14 cellular contexts compared by ENCODE assay signal in the genomic region with DNA sequence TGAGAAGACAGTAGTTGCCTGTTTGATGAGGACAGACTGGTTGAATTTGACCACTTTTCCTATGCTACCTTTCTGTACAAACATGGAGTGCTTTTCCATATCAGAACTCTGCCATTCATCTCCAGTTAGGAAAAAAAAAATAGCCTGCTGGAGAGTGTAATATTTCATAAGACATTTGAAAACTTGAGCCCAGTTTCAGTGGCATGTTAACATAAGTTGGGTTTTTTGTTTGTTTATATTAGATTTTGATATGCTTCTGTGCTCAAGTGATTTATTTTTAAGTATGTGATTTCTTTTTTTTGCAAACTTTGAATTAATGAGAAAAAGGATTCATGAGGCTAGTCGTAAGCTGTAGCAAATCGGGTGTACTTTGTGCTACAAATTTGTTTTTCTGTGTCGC. TPM values are rescaled to one million over a fixed set of nuclear protein-coding genes. Genes with fewer than 3 reads are reported as not detected.
DNase-seq lines count a peak whose midpoint lies in the region; TF ChIP-seq lines count a peak whose summit lies in the region.
"Not testable (repeated sequence)": the region's sequence is repeated elsewhere in the genome, so short reads cannot be mapped to it uniquely, and the experiment has no call there.
"Had no signal": no experiment of that assay in that cellular context is flagged by ENCODE, and none has a peak within 500 bp of the region (broad histone marks: within the 10 kb centered on the region; RNA-seq: fewer than 3 reads in every experiment).

No MANE protein-coding gene starts in this region.

- not testable (repeated sequence) for H3K9me3 Mint-ChIP-seq in type B pancreatic cell

- H4K20me1 ChIP-seq in PC-9 (ENCODE audit: insufficient read depth), result not testable (repeated sequence)

- not testable (repeated sequence) for H3K36me3 ChIP-seq in PC-9 (ENCODE audit: low read depth); neutrophil

- H3K4me2 ChIP-seq in PC-9, result peak overlapping the region; percentile 79

- POLR2A ChIA-PET in PC-9 (lab: Charles Lee; ENCODE audit: unreplicated experiment), result not testable (repeated sequence)

- H3K27ac Mint-ChIP-seq in type B pancreatic cell, result peak overlapping the region; percentile 82

- not testable (repeated sequence) for H3K27me3 ChIP-seq in PC-9 (ENCODE audit: insufficient read depth, low read depth); neutrophil

- H3F3A ChIP-seq in PC-9 (ENCODE audit: insufficient read depth, low read depth), result peaks cover 16% of the 10 kb centered on the region; the same call in 1 of the 2 replicates

- H3K4me3 Mint-ChIP-seq in type B pancreatic cell, result not testable (repeated sequence)

- DNase-seq in M059J (ENCODE audit: low read depth) (peak; percentile 16), amniotic epithelial cell (ENCODE audit: low read depth) (peak; percentile 49), fibroblast of gingiva (ENCODE audit: low read depth) (peak; percentile 74), fibroblast of villous mesenchyme (ENCODE audit: low read depth) (peak; percentile 54)
- not testable (repeated sequence) for DNase-seq in PC-9; type B pancreatic cell (ENCODE audit: extremely low spot score, unreplicated experiment)

- peaks cover 45% of the 10 kb centered on the region for H3K4me1 ChIP-seq in PC-9 (replicated peaks; ENCODE audit: insufficient read depth)
- peaks cover 29 to 30% of the 10 kb centered on the region in 2 experiments for H3K4me1 ChIP-seq in neutrophil (ENCODE audit: control insufficient read depth in 1 of 2, insufficient read depth in 1 of 2, low read depth in 1 of 2, low read length in 1 of 2)

- intact Hi-C loops in PC-9 (cut with micrococcal nuclease; ENCODE audit: unreplicated experiment), result not testable (repeated sequence)

- not testable (repeated sequence) for H3K9me2 ChIP-seq in PC-9 (ENCODE audit: insufficient read depth)

- not testable (repeated sequence) for H3K4me1 Mint-ChIP-seq in type B pancreatic cell (ENCODE audit: unreplicated experiment)

- H3K27me3 Mint-ChIP-seq in type B pancreatic cell, result not testable (repeated sequence)

- CTCF ChIA-PET in PC-9 (lab: Charles Lee), result not testable (repeated sequence)

- not testable (repeated sequence) for H3K36me3 Mint-ChIP-seq in type B pancreatic cell

- not testable (repeated sequence) for H2AFZ ChIP-seq in PC-9

- H3K9me3 ChIP-seq in PC-9 (ENCODE audit: insufficient read depth, low read depth); neutrophil: not testable (repeated sequence)

- H3K27ac ChIP-seq in PC-9 (0 out of 2 replicates have a peak overlapping the region, but pooled peaks have one; percentile 23), neutrophil (peak overlapping the region; percentile 91)

- not testable (repeated sequence) for TF ChIP-seq CTCF in PC-9 (conservative IDR thresholded peaks at IDR 0.05); fibroblast of villous mesenchyme (IDR thresholded peaks at IDR 0.05; ENCODE audit: insufficient read depth, low read depth, low read length); neutrophil (IDR thresholded peaks at IDR 0.05); type B pancreatic cell (conservative IDR thresholded peaks at IDR 0.05)

- not testable (repeated sequence) for BruUV-seq in PC-9 (replicated peaks; lab: Mats Ljungman, UMichigan)

- not testable (repeated sequence) for H3K4me3 ChIP-seq in PC-9; fibroblast of villous mesenchyme (ENCODE audit: low read depth, low read length)
- peak overlapping the region; percentile 66 to 90 for H3K4me3 ChIP-seq in neutrophil (ENCODE audit: low read depth in 1 of 2, low read length in 1 of 2)

- peaks cover 28% of the 10 kb centered on the region for H3K79me2 ChIP-seq in PC-9 (ENCODE audit: low read depth)

RNA-seq across cellular contexts. Expression of gene HCAR2, which starts 0.7 kb away (rescaled TPM):
- not detected in 2 replicates for total RNA-seq in M059J (2014; rRNA removed; shearing (Covaris generic))
- total RNA-seq in PC-9 (2021) (2.0 and 2.6 TPM in 2 replicates), fibroblast of villous mesenchyme (under 0.01 TPM in 1 of 2 replicates, not detected in the other), type B pancreatic cell (ENCODE audit: low replicate concordance) (21.4 and 93.8 TPM in 2 replicates)
- total RNA-seq: Calu3; CD4-positive, alpha-beta memory T cell; Daoy; G401; GM23338; H9 had no signal

RNA-seq across cellular contexts. Expression of gene HCAR3, which starts 12.8 kb away (rescaled TPM):
- total RNA-seq in M059J (2014; rRNA removed; shearing (Covaris generic)), result not detected in 2 replicates
- 0.38 and 0.44 TPM in 2 replicates for total RNA-seq in PC-9 (2021)
- total RNA-seq in fibroblast of villous mesenchyme, result not detected in 2 replicates
- 0.46 and 2.6 TPM in 2 replicates for total RNA-seq in type B pancreatic cell (ENCODE audit: low replicate concordance)
- total RNA-seq: CD4-positive, alpha-beta memory T cell; Daoy; G401; GM23338; H4; H9 had no signal

RNA-seq across cellular contexts. Expression of gene HCAR1, which starts 26.8 kb away (rescaled TPM):
- total RNA-seq in M059J (2014; rRNA removed; shearing (Covaris generic)), result not detected in 2 replicates
- 4.2 and 5.2 TPM in 2 replicates for total RNA-seq in PC-9 (2021)
- 0.43 and 0.97 TPM in 2 replicates for total RNA-seq in fibroblast of villous mesenchyme
- 5.0 and 7.4 TPM in 2 replicates for total RNA-seq in type B pancreatic cell (ENCODE audit: low replicate concordance)
- total RNA-seq: G401, H4 had no signal

RNA-seq across cellular contexts. Expression of gene DENR, which starts 48.8 kb away (rescaled TPM):
- total RNA-seq in M059J (2014; rRNA removed; shearing (Covaris generic)), result 29.9 and 48.6 TPM in 2 replicates
- total RNA-seq in PC-9 (2021) (53.0 and 66.6 TPM in 2 replicates), fibroblast of villous mesenchyme (40.3 and 46.6 TPM in 2 replicates), type B pancreatic cell (ENCODE audit: low replicate concordance) (63.2 and 75.2 TPM in 2 replicates)
